ENCODE assay signal across 13 cellular contexts in genomic region chr1:247367786-247368342, GRCh38.
DNase-seq lines count a peak whose midpoint lies in the region; TF ChIP-seq lines count a peak whose summit lies in the region.
"Had no signal": no experiment of that assay in that cellular context is flagged by ENCODE, and none has a peak within 500 bp of the region (broad histone marks: within the 10 kb centered on the region; RNA-seq: fewer than 3 reads in every experiment).

No MANE protein-coding gene starts in this region.

- peaks cover 19% of the 10 kb centered on the region for H3K4me1 ChIP-seq in neuron (ENCODE audit: insufficient read depth, low read length)

- TF ChIP-seq CTCF in GM12865 (IDR thresholded peaks at IDR 0.05; ENCODE audit: insufficient read depth, low read depth, low read length, missing control alignments) (no peak), choroid plexus epithelial cell (conservative IDR thresholded peaks at IDR 0.05; ENCODE audit: low read depth, low read length) (no peak)

- no peak overlapping the region for H3K4me3 ChIP-seq in GM12865 (ENCODE audit: low read depth, low read length)
- no peak overlapping the region for H3K4me3 ChIP-seq in choroid plexus epithelial cell (ENCODE audit: low read depth, low read length)
- H3K4me3 ChIP-seq in neuron (ENCODE audit: low read length) = no peak overlapping the region

- DNase-seq in GM12865 (ENCODE audit: low read depth) (peak; percentile 41), NCI-H226 (peak; percentile 76), choroid plexus epithelial cell (ENCODE audit: low read depth) (peak; percentile 56), NCI-H1092 (lab: John Stamatoyannopoulos, UW) (no peak), NCI-H82 (lab: John Stamatoyannopoulos, UW) (no peak), SKM-1 (lab: John Stamatoyannopoulos, UW; ENCODE audit: unreplicated experiment) (no peak)
- DNase-seq: aorta; effector memory CD4-positive, alpha-beta T cell; glutamatergic neuron; islet precursor cell; NCI-H1105; WERI-Rb-1 had no signal

- H3K36me3 ChIP-seq in neuron (ENCODE audit: insufficient read depth, low read length) = no peaks in the 10 kb centered on the region
- H3K36me3 ChIP-seq: WERI-Rb-1 had no signal

- no peaks in the 10 kb centered on the region for H3K27me3 ChIP-seq in neuron (ENCODE audit: insufficient read depth, low read length)

- peak overlapping the region; percentile 15 for H2AFZ ChIP-seq in neuron (ENCODE audit: low read depth, low read length)

- H3K9me3 ChIP-seq in neuron (ENCODE audit: low read length) = peaks cover 9% of the 10 kb centered on the region

Comparison
In these comparisons a context has a peak if more than half of its experiments do, and no peak if none do; other contexts are left out.
1. DNase-seq: peak in GM12865 (single experiment), NCI-H226 (single experiment) and choroid plexus epithelial cell (single experiment); none in NCI-H1092 (single experiment), NCI-H82 (single experiment) and SKM-1 (single experiment).